22 cellular contexts compared by ENCODE assay signal in the genomic region with DNA sequence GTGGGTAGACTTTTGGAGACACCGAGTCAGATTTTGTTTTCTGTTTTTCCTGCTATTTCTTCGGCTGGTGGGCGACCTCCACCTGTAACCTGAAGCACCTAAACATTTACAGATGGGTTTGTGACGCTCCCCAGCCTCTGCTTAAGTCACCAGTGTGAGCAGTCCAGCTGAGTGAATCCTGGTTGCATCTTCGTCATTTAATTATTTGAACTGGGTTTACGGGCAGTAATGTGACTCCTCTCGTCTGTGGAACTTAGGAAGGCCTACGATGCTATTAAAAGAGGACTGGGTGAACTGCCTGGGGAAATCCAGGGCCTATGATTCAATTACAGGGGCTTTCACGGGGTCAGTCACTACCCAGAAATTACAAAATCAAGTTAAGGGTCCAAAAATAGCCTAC. TPM values are rescaled to one million over a fixed set of nuclear protein-coding genes. Genes with fewer than 3 reads are reported as not detected.
A peak's percentile ranks its signal among the peaks of the same experiment; 100 is the strongest.
DNase-seq lines count a peak whose midpoint lies in the region; FAIRE-seq and TF ChIP-seq lines count a peak whose summit lies in the region.
"Had no signal": no experiment of that assay in that cellular context is flagged by ENCODE, and none has a peak within 500 bp of the region (broad histone marks: within the 10 kb centered on the region; RNA-seq: fewer than 3 reads in every experiment).

No MANE protein-coding gene starts in this region.

- no peak overlapping the region for H3K4me3 Mint-ChIP-seq in mesothelial cell of epicardium
- H3K4me3 Mint-ChIP-seq: activated naive CD4-positive, alpha-beta T cell treated with anti-CD3 and anti-CD28 coated beads, Interleukin-2, amount 50 U/mL, for 24 hours; endodermal cell; neural progenitor cell; stimulated activated effector memory CD8-positive, alpha-beta T cell treated with anti-CD3 and anti-CD28 coated beads, Interleukin-12 subunit alpha, Interleukin-12 subunit beta, amount 100 ng/mL, for 72 hours had no signal

- peak overlapping the region; percentile 5 for H3K27ac Mint-ChIP-seq in mesothelial cell of epicardium
- H3K27ac Mint-ChIP-seq: activated naive CD4-positive, alpha-beta T cell treated with anti-CD3 and anti-CD28 coated beads, Interleukin-2, amount 50 U/mL, for 24 hours; endodermal cell; neural progenitor cell; stimulated activated effector memory CD8-positive, alpha-beta T cell treated with anti-CD3 and anti-CD28 coated beads, Interleukin-12 subunit alpha, Interleukin-12 subunit beta, amount 100 ng/mL, for 72 hours had no signal

- no peak for TF ChIP-seq CTCF in AG04450 (IDR thresholded peaks at IDR 0.05; ENCODE audit: low read depth, low read length)
- TF ChIP-seq CTCF in endothelial cell of umbilical vein (IDR thresholded peaks at IDR 0.05; ENCODE audit: extremely low read depth in 1 of 2, insufficient read depth in 1 of 2, low read depth in 1 of 2, low read length in 2 of 2), result no peak
- TF ChIP-seq CTCF in mesothelial cell of epicardium (IDR thresholded peaks at IDR 0.05; ENCODE audit: unreplicated experiment), result no peak

- intact Hi-C loops in endothelial cell of umbilical vein (cut with micrococcal nuclease), result no loop called here

- BruUV-seq in endothelial cell of umbilical vein (replicated peaks; lab: Mats Ljungman, UMichigan), result no TSS peak

- dilution Hi-C loops in endothelial cell of umbilical vein (cut with MboI; ENCODE audit: extremely low pct_ligation_motif_present, low sequenced_read_pairs), result no loop called here

- no peaks in the 10 kb centered on the region for H3K36me3 Mint-ChIP-seq in mesothelial cell of epicardium
- H3K36me3 Mint-ChIP-seq: activated naive CD4-positive, alpha-beta T cell treated with anti-CD3 and anti-CD28 coated beads, Interleukin-2, amount 50 U/mL, for 24 hours; neural progenitor cell; stimulated activated effector memory CD8-positive, alpha-beta T cell treated with anti-CD3 and anti-CD28 coated beads, Interleukin-12 subunit alpha, Interleukin-12 subunit beta, amount 100 ng/mL, for 72 hours had no signal

- no peak overlapping the region for H2AFZ ChIP-seq in endothelial cell of umbilical vein (ENCODE audit: low read depth, low read length)
- H2AFZ ChIP-seq in Karpas-422 (ENCODE audit: low read length), result no peak overlapping the region
- H2AFZ ChIP-seq: neural progenitor cell had no signal

- CTCF ChIA-PET in AG04450 (lab: Charles Lee), result no interaction called here
- CTCF ChIA-PET in endothelial cell of umbilical vein (lab: Charles Lee), result no interaction called here

- DNase-seq in AG04450 (ENCODE audit: low read depth, low spot score), result no peak
- DNase-seq in M059J (ENCODE audit: low read depth), result peak; percentile 81
- no peak for DNase-seq in endothelial cell of umbilical vein (ENCODE audit: low read depth, low spot score)
- DNase-seq in mesothelial cell of epicardium (ENCODE audit: low spot score in 2 of 2, unreplicated experiment in 2 of 2), result no peak
- no peak for DNase-seq in activated T-cell treated with anti-CD3 and anti-CD28 coated beads, Interleukin-2, amount 50 U/mL, for 48 hours
- no peak for DNase-seq in SHP77 (lab: John Stamatoyannopoulos, UW)
- DNase-seq in Karpas-422, result no peak
- no peak for DNase-seq in NCI-H1048 (lab: John Stamatoyannopoulos, UW)
- DNase-seq: activated CD4-positive, CD25-positive, alpha-beta regulatory T cell; activated T-cell treated with anti-CD3 and anti-CD28 coated beads, Interleukin-2, amount 50 U/mL, for 72 hours; colonic mucosa; DMS79 treated with DMSO at 0.1 percent for 48 hours; endodermal cell; NCI-H526 treated with DMSO at 0.1 percent for 48 hours had no signal

- H3K36me3 ChIP-seq in endothelial cell of umbilical vein (ENCODE audit: control insufficient read depth in 2 of 2, extremely low read depth in 1 of 2, insufficient read depth in 2 of 2, low read length in 2 of 2) (no peaks in the 10 kb centered on the region), Karpas-422 (ENCODE audit: insufficient read depth, low read length) (no peaks in the 10 kb centered on the region)
- H3K36me3 ChIP-seq: colonic mucosa, neural progenitor cell, right atrium auricular region had no signal

- H3K9me2 ChIP-seq in Karpas-422 (replicated peaks; ENCODE audit: insufficient read depth, low read length), result no peaks in the 10 kb centered on the region

- H3K4me2 ChIP-seq in endothelial cell of umbilical vein (ENCODE audit: insufficient read depth, low read length) (peak overlapping the region; percentile 58), Karpas-422 (ENCODE audit: low read depth, low read length, poor library complexity, severe bottlenecking) (no peak overlapping the region)
- H3K4me2 ChIP-seq: KMS-11, neural progenitor cell had no signal

- H4K20me1 ChIP-seq in endothelial cell of umbilical vein (replicated peaks; ENCODE audit: control insufficient read depth, extremely low read depth, insufficient read depth, low read length) (no peaks in the 10 kb centered on the region), Karpas-422 (ENCODE audit: insufficient read depth, low read depth, low read length) (no peaks in the 10 kb centered on the region)

- no peak for TF ChIP-seq POLR2A in endothelial cell of umbilical vein (IDR thresholded peaks at IDR 0.05; ENCODE audit: low read depth, low read length)

- H3K9me3 Mint-ChIP-seq in mesothelial cell of epicardium, result peaks cover 11% of the 10 kb centered on the region
- H3K9me3 Mint-ChIP-seq: activated naive CD4-positive, alpha-beta T cell treated with anti-CD3 and anti-CD28 coated beads, Interleukin-2, amount 50 U/mL, for 24 hours; endodermal cell; stimulated activated effector memory CD8-positive, alpha-beta T cell treated with anti-CD3 and anti-CD28 coated beads, Interleukin-12 subunit alpha, Interleukin-12 subunit beta, amount 100 ng/mL, for 72 hours had no signal

- H3K4me1 ChIP-seq in endothelial cell of umbilical vein (ENCODE audit: control insufficient read depth, extremely low read depth, insufficient read depth, low read length), result peaks cover 14% of the 10 kb centered on the region
- H3K4me1 ChIP-seq in Karpas-422 (ENCODE audit: low read length), result no peaks in the 10 kb centered on the region
- H3K4me1 ChIP-seq: colonic mucosa, right atrium auricular region had no signal

- H3K79me2 ChIP-seq in endothelial cell of umbilical vein (ENCODE audit: control insufficient read depth, insufficient read depth, low read length) (no peaks in the 10 kb centered on the region), Karpas-422 (ENCODE audit: low read length) (no peaks in the 10 kb centered on the region)

- POLR2A ChIA-PET in AG04450 (lab: Yijun Ruan, JAX) (no interaction called here), endothelial cell of umbilical vein (lab: Charles Lee) (no interaction called here)

- H3K9me1 ChIP-seq in endothelial cell of umbilical vein (replicated peaks; ENCODE audit: control insufficient read depth, extremely low read depth, insufficient read depth, low read length), result no peaks in the 10 kb centered on the region

- peak overlapping the region; percentile 88 for H3K27ac ChIP-seq in AG04450 (ENCODE audit: low read depth, low read length)
- peak overlapping the region; percentile 72 for H3K27ac ChIP-seq in endothelial cell of umbilical vein (ENCODE audit: insufficient read depth, low read depth, low read length)
- H3K27ac ChIP-seq in Karpas-422 (ENCODE audit: low read length), result no peak overlapping the region
- H3K27ac ChIP-seq: colonic mucosa, KMS-11, neural progenitor cell, right atrium auricular region had no signal

- H3K27me3 ChIP-seq in AG04450 (ENCODE audit: control insufficient read depth, insufficient read depth, low read length) (no peaks in the 10 kb centered on the region), endothelial cell of umbilical vein (ENCODE audit: control insufficient read depth in 2 of 2, insufficient read depth in 2 of 2, low read length in 2 of 2) (no peaks in the 10 kb centered on the region), Karpas-422 (ENCODE audit: low read length) (no peaks in the 10 kb centered on the region)
- H3K27me3 ChIP-seq: colonic mucosa, neural progenitor cell, right atrium auricular region had no signal

- no peak overlapping the region for H3K4me3 ChIP-seq in AG04450 (ENCODE audit: low read depth, low read length)
- H3K4me3 ChIP-seq in endothelial cell of umbilical vein (replicated peaks in 1 of 3; ENCODE audit: insufficient read depth in 1 of 3, low read depth in 1 of 3, low read length in 3 of 3), result no peak overlapping the region
- no peak overlapping the region for H3K4me3 ChIP-seq in Karpas-422 (ENCODE audit: low read length)
- H3K4me3 ChIP-seq: colonic mucosa, neural progenitor cell, right atrium auricular region had no signal

- H3K9ac ChIP-seq in endothelial cell of umbilical vein (replicated peaks; ENCODE audit: extremely low read depth, insufficient read depth, low read length), result no peak overlapping the region
- H3K9ac ChIP-seq in Karpas-422 (ENCODE audit: low read length), result no peak overlapping the region
- H3K9ac ChIP-seq: KMS-11, neural progenitor cell had no signal

- no peak for FAIRE-seq in endothelial cell of umbilical vein (lab: Jason Lieb, UNC)
- FAIRE-seq: frontal cortex had no signal

- H3K4me1 Mint-ChIP-seq in mesothelial cell of epicardium, result peaks cover 33% of the 10 kb centered on the region
- H3K4me1 Mint-ChIP-seq: activated naive CD4-positive, alpha-beta T cell treated with anti-CD3 and anti-CD28 coated beads, Interleukin-2, amount 50 U/mL, for 24 hours; endodermal cell; stimulated activated effector memory CD8-positive, alpha-beta T cell treated with anti-CD3 and anti-CD28 coated beads, Interleukin-12 subunit alpha, Interleukin-12 subunit beta, amount 100 ng/mL, for 72 hours had no signal

- no peaks in the 10 kb centered on the region for H3K9me3 ChIP-seq in AG04450 (ENCODE audit: control insufficient read depth, insufficient read depth, low read length)
- no peaks in the 10 kb centered on the region for H3K9me3 ChIP-seq in endothelial cell of umbilical vein (replicated peaks; ENCODE audit: control insufficient read depth, insufficient read depth, low read length)
- H3K9me3 ChIP-seq in Karpas-422 (ENCODE audit: low read length), result no peaks in the 10 kb centered on the region
- H3K9me3 ChIP-seq: colonic mucosa, right atrium auricular region had no signal

- H3K27me3 Mint-ChIP-seq in mesothelial cell of epicardium (ENCODE audit: low read depth), result no peaks in the 10 kb centered on the region

RNA-seq across cellular contexts. Expression of gene WNT2, which starts 52.5 kb away (rescaled TPM):
- polyA plus RNA-seq in AG04450 (2011; rRNA removed) (24.4 and 27.0 TPM in 2 replicates), endothelial cell of umbilical vein (not detected in 2 replicates)
- 23.5 and 34.4 TPM in 2 replicates for polyA minus RNA-seq in AG04450 (2011; rRNA and poly(A)+ RNA removed)
- 0.20 and 0.44 TPM in 2 replicates for total RNA-seq in M059J (2014; rRNA removed; shearing (Covaris generic))
- total RNA-seq in endothelial cell of umbilical vein (not detected in 2 replicates), mesothelial cell of epicardium (19.9 to 24.1 TPM (median 22.1 TPM) in 3 replicates)
- polyA plus RNA-seq in endothelial cell of umbilical vein (2011; cell fraction: cytosol; rRNA removed), result not detected in 2 replicates
- not detected in 2 replicates for polyA plus RNA-seq in endothelial cell of umbilical vein (2011; cell fraction: nucleus; rRNA removed)
- not detected in 2 replicates for polyA plus RNA-seq in endothelial cell of umbilical vein (2012)
- polyA minus RNA-seq in endothelial cell of umbilical vein, result not detected in 2 replicates
- polyA minus RNA-seq in endothelial cell of umbilical vein (2011; cell fraction: cytosol; rRNA and poly(A)+ RNA removed), result not detected
- polyA minus RNA-seq in endothelial cell of umbilical vein (2011; cell fraction: nucleus; rRNA and poly(A)+ RNA removed), result not detected in 2 replicates
- total RNA-seq in Karpas-422 (2014; rRNA removed; shearing (Covaris generic); ENCODE audit: low replicate concordance), result not detected in 2 replicates
- total RNA-seq: activated T-cell treated with anti-CD3 and anti-CD28 coated beads, Interleukin-2, amount 50 U/mL, for 72 hours; endodermal cell; OCI-LY7; SK-MEL-5 had no signal

Comparison
In these comparisons a context has a peak if more than half of its experiments do, and no peak if none do; other contexts are left out.
1. RNA of gene WNT2, which starts 52.5 kb away (total RNA-seq): 19.9 to 24.1 TPM in mesothelial cell of epicardium; 0.20 to 0.44 TPM in M059J, not detected in endothelial cell of umbilical vein and not detected in Karpas-422; every median in the first group is over 10 times any median in the second.